In the genomic region with DNA sequence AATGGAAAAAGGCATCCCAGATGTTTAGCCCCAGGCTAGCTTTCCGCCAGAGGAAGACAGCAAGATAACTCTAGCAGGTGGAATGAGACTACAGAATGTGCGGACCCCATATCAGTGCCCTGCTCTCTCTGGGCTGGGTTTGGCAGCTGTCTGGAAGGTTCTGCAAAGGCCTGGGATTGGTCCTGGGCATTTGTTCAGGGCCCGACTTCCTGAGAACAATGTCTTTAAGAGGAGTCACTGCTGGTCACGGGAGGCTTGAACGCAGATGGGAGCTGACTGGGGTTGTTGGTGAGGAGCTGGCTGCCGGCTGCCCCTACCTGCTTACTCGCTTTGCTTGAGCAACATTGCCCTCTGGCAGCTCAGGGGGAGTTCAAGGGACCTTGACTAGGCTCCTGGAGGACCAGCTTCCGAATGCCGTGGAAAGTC, we compare ENCODE assay signal across 9 cellular contexts.
DNase-seq lines count a peak whose midpoint lies in the region; ATAC-seq and TF ChIP-seq lines count a peak whose summit lies in the region.
"Had no signal": no experiment of that assay in that cellular context is flagged by ENCODE, and none has a peak within 500 bp of the region (broad histone marks: within the 10 kb centered on the region; RNA-seq: fewer than 3 reads in every experiment).

No MANE protein-coding gene starts in this region.

- ATAC-seq in GM19035 (IDR thresholded peaks at IDR 0.05; ENCODE audit: unreplicated experiment), result no peak
- no peak for ATAC-seq in HG03354 (IDR thresholded peaks at IDR 0.05; ENCODE audit: poor library complexity, severe bottlenecking, unreplicated experiment)
- ATAC-seq: effector memory CD8-positive, alpha-beta T cell had no signal

- TF ChIP-seq CTCF in foreskin fibroblast (IDR thresholded peaks at IDR 0.05; ENCODE audit: low read depth, low read length), result no peak

- in situ Hi-C loops in SK-MEL-5 (cut with HindIII; ENCODE audit: low pct_unique_long_range_greater_than_20kb, low sequenced_read_pairs), result no loop called here

- no peak overlapping the region for H3K4me3 ChIP-seq in foreskin fibroblast (ENCODE audit: low read depth in 1 of 2, low read length in 2 of 2)

- peak; percentile 30 for DNase-seq in GM03348 (ENCODE audit: low spot score)
- DNase-seq in SK-MEL-5 (ENCODE audit: low read depth, low spot score), result peak; percentile 2
- peak; percentile 83 to 88 for DNase-seq in foreskin fibroblast
- DNase-seq in pulmonary artery endothelial cell (ENCODE audit: low read depth, low spot score), result peak; percentile 77
- DNase-seq in iPS-NIHi11 (ENCODE audit: low spot score), result no peak
- DNase-seq in Kasumi-1 (lab: John Stamatoyannopoulos, UW), result no peak
- DNase-seq: effector memory CD8-positive, alpha-beta T cell had no signal

Comparison
In these comparisons a context has a peak if more than half of its experiments do, and no peak if none do; other contexts are left out.
1. DNase-seq: peak in GM03348 (single experiment), SK-MEL-5 (single experiment), foreskin fibroblast (2 of 2) and pulmonary artery endothelial cell (single experiment); none in iPS-NIHi11 (single experiment) and Kasumi-1 (0 of 2).